1 cellular context compared by ENCODE assay signal in genomic region chr4:6848717-6849305, GRCh38.
TF ChIP-seq lines count a peak whose summit lies in the region.

No MANE protein-coding gene starts in this region.

TF ChIP-seq in WTC11, 78 proteins besides CTCF, POLR2A, EP300 and RAD21 (continued from another document):
- TF ChIP-seq E2F4 (CRISPR knock-in tag; IDR thresholded peaks at IDR 0.05; ENCODE audit: borderline replicate concordance, low read depth) (no peak), RELA (CRISPR knock-in tag; IDR thresholded peaks at IDR 0.05; ENCODE audit: borderline replicate concordance) (no peak), AR (CRISPR knock-in tag; IDR thresholded peaks at IDR 0.05) (no peak), IRF1 (CRISPR knock-in tag; IDR thresholded peaks at IDR 0.05) (no peak), HMGA2 (CRISPR knock-in tag; IDR thresholded peaks at IDR 0.05) (no peak), ZNF423 (CRISPR knock-in tag; IDR thresholded peaks at IDR 0.05) (no peak), TEAD1 (CRISPR knock-in tag; IDR thresholded peaks at IDR 0.05) (no peak), ZMAT4 (CRISPR knock-in tag; IDR thresholded peaks at IDR 0.05) (no peak)
